In genomic region chr17:57519800-57520199, GRCh38 we compare ENCODE assay signal across 24 cellular contexts.
A peak's percentile ranks its signal among the peaks of the same experiment; 100 is the strongest.
DNase-seq lines count a peak whose midpoint lies in the region; ATAC-seq and TF ChIP-seq lines count a peak whose summit lies in the region.
"Had no signal": no experiment of that assay in that cellular context is flagged by ENCODE, and none has a peak within 500 bp of the region (broad histone marks: within the 10 kb centered on the region; RNA-seq: fewer than 3 reads in every experiment).

No MANE protein-coding gene starts in this region.

- peaks cover 38% of the 10 kb centered on the region for H3K4me1 ChIP-seq in HUES64 (ENCODE audit: insufficient read depth, low read length)
- H3K4me1 ChIP-seq: suprapubic skin had no signal

- no peaks in the 10 kb centered on the region for H3K9me2 ChIP-seq in neural cell (ENCODE audit: insufficient read depth, low read length)

- WGBS in HUES64, result 93% methylated on average over 6 of the region's 7 CpGs

- H3K4me3 ChIP-seq in AG04450 (ENCODE audit: low read depth, low read length), result no peak overlapping the region
- no peak overlapping the region for H3K4me3 ChIP-seq in HUES64 (ENCODE audit: low read length)
- H3K4me3 ChIP-seq in neural cell (ENCODE audit: low read length), result no peak overlapping the region
- H3K4me3 ChIP-seq: GM23248, Peyer's patch, suprapubic skin had no signal

- H3K27ac ChIP-seq in AG04450 (ENCODE audit: low read depth, low read length) (peak overlapping the region; percentile 21), HUES64 (ENCODE audit: low read depth, low read length) (peak overlapping the region; percentile 51), cingulate gyrus (ENCODE audit: low read depth, low read length) (peak overlapping the region; percentile 61), neural cell (ENCODE audit: low read length) (peak overlapping the region; percentile 86)
- H3K27ac ChIP-seq: GM23248, KMS-11, Peyer's patch, suprapubic skin had no signal

- intact Hi-C loops in cardiac septum (cut with DNase I), result no loop called here

- no peak overlapping the region for H3K9ac ChIP-seq in HUES64 (ENCODE audit: low read depth, low read length)
- no peak overlapping the region for H3K9ac ChIP-seq in neural cell (ENCODE audit: low read length)
- H3K9ac ChIP-seq: GM23248, KMS-11 had no signal

- TF ChIP-seq CTCF in AG04450 (IDR thresholded peaks at IDR 0.05; ENCODE audit: low read depth, low read length) (no peak), neural cell (IDR thresholded peaks at IDR 0.05; ENCODE audit: poor library complexity, severe bottlenecking) (no peak)

- H3K79me2 ChIP-seq in neural cell (replicated peaks; ENCODE audit: insufficient read depth, low read length), result peaks cover 33% of the 10 kb centered on the region

- peaks cover 7% of the 10 kb centered on the region for H3F3A ChIP-seq in neural cell (ENCODE audit: insufficient read depth, low read length, poor library complexity, severe bottlenecking)

- no peak for TF ChIP-seq EP300 in neural cell (conservative IDR thresholded peaks at IDR 0.05; ENCODE audit: poor library complexity, severe bottlenecking)

- DNase-seq in AG04450 (ENCODE audit: low read depth, low spot score), result no peak
- no peak for DNase-seq in cardiac septum (ENCODE audit: low spot score)
- no peak for DNase-seq in activated CD4-positive, alpha-beta T cell treated with anti-CD3 and anti-CD28 coated beads for 1 hour
- DNase-seq in NCI-H1092 (lab: John Stamatoyannopoulos, UW), result no peak
- DNase-seq: activated CD4-positive, alpha-beta T cell treated with anti-CD3 and anti-CD28 coated beads for 36 hours; activated CD8-positive, alpha-beta memory T cell treated with anti-CD3 and anti-CD28 coated beads for 24 hours; activated T-cell treated with anti-CD3 and anti-CD28 coated beads for 4 hours; AML-193; CD8-positive, alpha-beta T cell; DMS 273 treated with DMSO at 0.1 percent for 48 hours; NCI-H1436; NCI-H2081; NCI-H748 treated with DMSO at 0.1 percent for 48 hours; Peyer's patch; SHP77; stimulated activated naive CD4-positive, alpha-beta T cell had no signal

- CTCF ChIA-PET in AG04450 (lab: Charles Lee), result no interaction called here

- ATAC-seq in GM18505 (IDR thresholded peaks at IDR 0.05; ENCODE audit: unreplicated experiment), result no peak
- ATAC-seq: activated CD4-positive, alpha-beta T cell treated with anti-CD3 and anti-CD28 coated beads for 36 hours; activated naive CD4-positive, alpha-beta T cell treated with anti-CD3 and anti-CD28 coated beads, Interleukin-2, amount 50 U/mL, for 72 hours; CD8-positive, alpha-beta T cell had no signal

- H3K9me3 ChIP-seq in AG04450 (ENCODE audit: control insufficient read depth, insufficient read depth, low read length) (no peaks in the 10 kb centered on the region; the same call in 1 of the 2 replicates), HUES64 (ENCODE audit: insufficient read depth, low read depth, low read length) (no peaks in the 10 kb centered on the region), neural cell (ENCODE audit: low read length) (no peaks in the 10 kb centered on the region)
- H3K9me3 ChIP-seq: Peyer's patch, suprapubic skin had no signal

- H3K36me3 ChIP-seq in HUES64 (ENCODE audit: insufficient read depth, low read length) (no peaks in the 10 kb centered on the region), neural cell (ENCODE audit: insufficient read depth, low read length) (no peaks in the 10 kb centered on the region)
- H3K36me3 ChIP-seq: Peyer's patch, suprapubic skin had no signal

- no peak for TF ChIP-seq RAD21 in neural cell (conservative IDR thresholded peaks at IDR 0.05)

- H2AFZ ChIP-seq in neural cell (ENCODE audit: low read depth, low read length), result no peak overlapping the region

- no peaks in the 10 kb centered on the region for H4K20me1 ChIP-seq in neural cell (ENCODE audit: insufficient read depth)

- TF ChIP-seq POLR2A in GM18505 (IDR thresholded peaks at IDR 0.05; ENCODE audit: borderline replicate concordance, extremely low read depth, insufficient read depth, insufficient read length), result no peak

- H3K27me3 ChIP-seq in AG04450 (ENCODE audit: control insufficient read depth, insufficient read depth, low read length), result no peaks in the 10 kb centered on the region
- no peaks in the 10 kb centered on the region for H3K27me3 ChIP-seq in HUES64 (ENCODE audit: insufficient read depth, low read length)
- no peaks in the 10 kb centered on the region for H3K27me3 ChIP-seq in neural cell (ENCODE audit: insufficient read depth, low read depth, low read length)
- H3K27me3 ChIP-seq: Peyer's patch, suprapubic skin had no signal

- H3K4me2 ChIP-seq in neural cell (ENCODE audit: low read length), result no peak overlapping the region
- H3K4me2 ChIP-seq: KMS-11 had no signal

- POLR2A ChIA-PET in AG04450 (lab: Yijun Ruan, JAX), result no interaction called here

TF ChIP-seq in neural cell, 6 proteins besides CTCF, POLR2A, EP300 and RAD21:
- no peak for TF ChIP-seq EZH2 (IDR thresholded peaks at IDR 0.05; ENCODE audit: borderline replicate concordance, insufficient read depth, low read length, poor library complexity, severe bottlenecking)

Comparison
In these comparisons a context has a peak if more than half of its experiments do, and no peak if none do; other contexts are left out.
1. H3K27ac ChIP-seq: peak in every context shown above with its lines; median percentile 86 in neural cell; 61 in cingulate gyrus; 51 in HUES64; 21 in AG04450.